In genomic region chr20:40251284-40251932, GRCh38 we compare ENCODE assay signal across 8 cellular contexts.
DNase-seq lines count a peak whose midpoint lies in the region; ATAC-seq and TF ChIP-seq lines count a peak whose summit lies in the region.

No MANE protein-coding gene starts in this region.

- no peak overlapping the region for H2AFZ ChIP-seq in osteoblast (ENCODE audit: low read length)

- H3K27me3 ChIP-seq in osteoblast (ENCODE audit: insufficient read depth, low read length) = peaks cover 2% of the 10 kb centered on the region

- H3K27ac ChIP-seq in osteoblast (ENCODE audit: low read depth, low read length) = no peak overlapping the region

- no peaks in the 10 kb centered on the region for H3K9me3 ChIP-seq in osteoblast (ENCODE audit: low read depth, low read length)

- no peaks in the 10 kb centered on the region for H3K36me3 ChIP-seq in osteoblast (ENCODE audit: insufficient read depth, low read length)

- no peak overlapping the region for H3K4me2 ChIP-seq in osteoblast (ENCODE audit: insufficient read depth, low read length)

- no peaks in the 10 kb centered on the region for H3K79me2 ChIP-seq in osteoblast (ENCODE audit: insufficient read depth, low read length)

- H3K4me1 ChIP-seq in osteoblast (ENCODE audit: insufficient read depth, low read length) = no peaks in the 10 kb centered on the region

- DNase-seq in DMS53 (lab: John Stamatoyannopoulos, UW) (peak; percentile 58), DMS53 treated with DMSO at 0.1 percent for 48 hours (lab: John Stamatoyannopoulos, UW; ENCODE audit: unreplicated experiment) (no peak), MV-4-11 (lab: John Stamatoyannopoulos, UW) (peak; percentile 7), cerebellar cortex (ENCODE audit: low spot score) (peak; percentile 11), osteoblast (ENCODE audit: insufficient read length, low spot score, missing footprints) (peak; percentile 58)
- no peak for DNase-seq in activated CD4-positive, alpha-beta T cell treated with anti-CD3 and anti-CD28 coated beads for 48 hours

- TF ChIP-seq CTCF in osteoblast (IDR thresholded peaks at IDR 0.05; ENCODE audit: extremely low read depth, low read depth, low read length) = peak; percentile 69

- ATAC-seq in GM19395 (IDR thresholded peaks at IDR 0.05; ENCODE audit: unreplicated experiment) (no peak), HG03460 (IDR thresholded peaks at IDR 0.05; ENCODE audit: unreplicated experiment) (no peak)

- H3K4me3 ChIP-seq in osteoblast (ENCODE audit: insufficient read depth, low read length) = no peak overlapping the region

- H4K20me1 ChIP-seq in osteoblast (ENCODE audit: insufficient read depth, low read length) = no peaks in the 10 kb centered on the region

Comparison
In these comparisons a context has a peak if more than half of its experiments do, and no peak if none do; other contexts are left out.
1. DNase-seq: peak in DMS53 (single experiment), MV-4-11 (single experiment), cerebellar cortex (single experiment) and osteoblast (single experiment); none in DMS53 treated with DMSO at 0.1 percent for 48 hours (single experiment) and activated CD4-positive, alpha-beta T cell treated with anti-CD3 and anti-CD28 coated beads for 48 hours (single experiment).